In genomic region chr7:54967384-54967783, GRCh38 we compare ENCODE assay signal across 18 cellular contexts. TPM values are rescaled to one million over a fixed set of nuclear protein-coding genes. Genes with fewer than 3 reads are reported as not detected.
DNase-seq lines count a peak whose midpoint lies in the region; ATAC-seq and TF ChIP-seq lines count a peak whose summit lies in the region.
"Had no signal": no experiment of that assay in that cellular context is flagged by ENCODE, and none has a peak within 500 bp of the region (broad histone marks: within the 10 kb centered on the region; RNA-seq: fewer than 3 reads in every experiment).

No MANE protein-coding gene starts in this region.

- peak; percentile 72 for DNase-seq in A172 (ENCODE audit: low spot score)
- DNase-seq in breast epithelium (ENCODE audit: low spot score in 2 of 2) = peak in 1 of 2 donors; percentile 90
- peak; percentile 98 for DNase-seq in kidney glomerular epithelial cell (lab: John Stamatoyannopoulos, UW)
- no peak for DNase-seq in CD8-positive, alpha-beta T cell
- no peak for DNase-seq in activated CD8-positive, alpha-beta memory T cell treated with anti-CD3 and anti-CD28 coated beads, Interleukin-2, amount 10 ng/mL, durations not matched to agents 7 days and 5 days
- DNase-seq: hypothalamus, NCI-H1417 treated with DMSO at 0.1 percent for 48 hours, NCI-H526 had no signal

- H3K4me1 ChIP-seq in breast epithelium = no peaks in the 10 kb centered on the region
- no peaks in the 10 kb centered on the region for H3K4me1 ChIP-seq in CD8-positive, alpha-beta T cell (ENCODE audit: insufficient read depth, low read length)

- TF ChIP-seq RAD21 in Ishikawa (IDR thresholded peaks at IDR 0.05; ENCODE audit: low read depth) = peak; percentile 37; the same call in 1 of the 2 replicates

- peak overlapping the region; percentile 76 to 79 for H3K27ac ChIP-seq in breast epithelium
- H3K27ac ChIP-seq in CD8-positive, alpha-beta T cell (ENCODE audit: low read depth, low read length) = no peak overlapping the region
- H3K27ac ChIP-seq: 22Rv1 had no signal

- H3K27me3 ChIP-seq in breast epithelium = no peaks in the 10 kb centered on the region
- H3K27me3 ChIP-seq in CD8-positive, alpha-beta T cell (ENCODE audit: insufficient read depth, low read length) = no peaks in the 10 kb centered on the region

- no peaks in the 10 kb centered on the region for H3K4me1 Mint-ChIP-seq in CD8-positive, alpha-beta T cell (ENCODE audit: low read depth)
- no peaks in the 10 kb centered on the region for H3K4me1 Mint-ChIP-seq in activated CD8-positive, alpha-beta memory T cell treated with anti-CD3 and anti-CD28 coated beads, Interleukin-2, amount 10 ng/mL, durations not matched to agents 7 days and 5 days
- H3K4me1 Mint-ChIP-seq: memory B cell had no signal

- TF ChIP-seq POLR2A in breast epithelium (IDR thresholded peaks at IDR 0.05) = no peak

- TF ChIP-seq CTCF in breast epithelium (IDR thresholded peaks at IDR 0.05) = no peak
- no peak for TF ChIP-seq CTCF in CD8-positive, alpha-beta T cell (IDR thresholded peaks at IDR 0.05)

- H3K4me3 Mint-ChIP-seq in CD8-positive, alpha-beta T cell = no peak overlapping the region
- H3K4me3 Mint-ChIP-seq in activated CD8-positive, alpha-beta memory T cell treated with anti-CD3 and anti-CD28 coated beads, Interleukin-2, amount 10 ng/mL, durations not matched to agents 7 days and 5 days = no peak overlapping the region
- H3K4me3 Mint-ChIP-seq: memory B cell; stimulated activated naive CD8-positive, alpha-beta T cell treated with anti-CD3 and anti-CD28 coated beads, Interleukin-15, Interleukin-2, amounts not matched to agents 100 ng/mL and 50 ng/mL, for 24 hours; T-helper 1 cell treated with Interleukin-12 subunit alpha and Interleukin-12 subunit beta and Interleukin-4 antibody, amounts not matched to agents 30 μg/mL and 1 μg/mL, for 36 hours had no signal

- no peak overlapping the region for H3K4me3 ChIP-seq in breast epithelium
- H3K4me3 ChIP-seq in CD8-positive, alpha-beta T cell (ENCODE audit: low read depth, low read length) = no peak overlapping the region
- H3K4me3 ChIP-seq: skin epidermis had no signal

- H3K36me3 ChIP-seq in breast epithelium = no peaks in the 10 kb centered on the region
- H3K36me3 ChIP-seq in CD8-positive, alpha-beta T cell (ENCODE audit: insufficient read depth, low read length) = no peaks in the 10 kb centered on the region

- no peak overlapping the region for H3K27ac Mint-ChIP-seq in CD8-positive, alpha-beta T cell
- H3K27ac Mint-ChIP-seq in activated CD8-positive, alpha-beta memory T cell treated with anti-CD3 and anti-CD28 coated beads, Interleukin-2, amount 10 ng/mL, durations not matched to agents 7 days and 5 days = no peak overlapping the region
- H3K27ac Mint-ChIP-seq: activated naive CD4-positive, alpha-beta T cell treated with anti-CD3 and anti-CD28 coated beads, Interleukin-2, amount 50 U/mL, for 72 hours; memory B cell; stimulated activated naive CD8-positive, alpha-beta T cell treated with anti-CD3 and anti-CD28 coated beads, Interleukin-15, Interleukin-2, amounts not matched to agents 100 ng/mL and 50 ng/mL, for 24 hours; T-helper 1 cell treated with Interleukin-12 subunit alpha and Interleukin-12 subunit beta and Interleukin-4 antibody, amounts not matched to agents 30 μg/mL and 1 μg/mL, for 36 hours had no signal

- ATAC-seq in GM18867 (IDR thresholded peaks at IDR 0.05; ENCODE audit: unreplicated experiment) (no peak), GM19351 (IDR thresholded peaks at IDR 0.05; ENCODE audit: unreplicated experiment) (no peak)
- ATAC-seq in CD8-positive, alpha-beta T cell = no peak
- ATAC-seq in activated CD8-positive, alpha-beta memory T cell treated with anti-CD3 and anti-CD28 coated beads, Interleukin-2, amount 10 ng/mL, durations not matched to agents 7 days and 5 days = no peak
- ATAC-seq: activated CD4-positive, CD25-positive, alpha-beta regulatory T cell treated with anti-CD3 and anti-CD28 coated beads, Interleukin-2, amount 50 U/mL, for 24 hours; activated naive CD4-positive, alpha-beta T cell treated with anti-CD3 and anti-CD28 coated beads, Interleukin-2, amount 50 U/mL, for 72 hours had no signal

- no peaks in the 10 kb centered on the region for H3K9me3 ChIP-seq in breast epithelium
- H3K9me3 ChIP-seq in CD8-positive, alpha-beta T cell (ENCODE audit: low read length) = no peaks in the 10 kb centered on the region

- intact Hi-C loops in breast epithelium (cut with DNase I; ENCODE audit: low total_unique reads) = no loop called here
- intact Hi-C loops in CD8-positive, alpha-beta T cell (cut with DNase I, micrococcal nuclease) = no loop called here

- peak; percentile 95 for TF ChIP-seq EP300 in Ishikawa (IDR thresholded peaks at IDR 0.05; ENCODE audit: borderline replicate concordance)

- POLR2A ChIA-PET in CD8-positive, alpha-beta T cell (lab: Charles Lee) = no interaction called here

- no peaks in the 10 kb centered on the region for H3K36me3 Mint-ChIP-seq in CD8-positive, alpha-beta T cell
- H3K36me3 Mint-ChIP-seq in activated CD8-positive, alpha-beta memory T cell treated with anti-CD3 and anti-CD28 coated beads, Interleukin-2, amount 10 ng/mL, durations not matched to agents 7 days and 5 days = no peaks in the 10 kb centered on the region
- H3K36me3 Mint-ChIP-seq: activated naive CD4-positive, alpha-beta T cell treated with anti-CD3 and anti-CD28 coated beads, Interleukin-2, amount 50 U/mL, for 72 hours; memory B cell had no signal

- CTCF ChIA-PET in CD8-positive, alpha-beta T cell (lab: Charles Lee) = no interaction called here
- CTCF ChIA-PET in activated CD8-positive, alpha-beta memory T cell treated with anti-CD3 and anti-CD28 coated beads, Interleukin-2, amount 10 ng/mL, durations not matched to agents 7 days and 5 days (lab: Charles Lee) = no interaction called here

- H3K27me3 Mint-ChIP-seq in CD8-positive, alpha-beta T cell (ENCODE audit: low read depth) = peaks cover 6% of the 10 kb centered on the region
- H3K27me3 Mint-ChIP-seq in activated CD8-positive, alpha-beta memory T cell treated with anti-CD3 and anti-CD28 coated beads, Interleukin-2, amount 10 ng/mL, durations not matched to agents 7 days and 5 days = no peaks in the 10 kb centered on the region

- H3K9me3 Mint-ChIP-seq in CD8-positive, alpha-beta T cell = no peaks in the 10 kb centered on the region
- H3K9me3 Mint-ChIP-seq in activated CD8-positive, alpha-beta memory T cell treated with anti-CD3 and anti-CD28 coated beads, Interleukin-2, amount 10 ng/mL, durations not matched to agents 7 days and 5 days (ENCODE audit: low read depth) = no peaks in the 10 kb centered on the region
- H3K9me3 Mint-ChIP-seq: T-helper 1 cell treated with Interleukin-12 subunit alpha and Interleukin-12 subunit beta and Interleukin-4 antibody, amounts not matched to agents 30 μg/mL and 1 μg/mL, for 36 hours had no signal

TF ChIP-seq in Ishikawa, 13 proteins besides CTCF, POLR2A, EP300 and RAD21 (continues in another document):
- TF ChIP-seq NFIC (IDR thresholded peaks at IDR 0.05) = peak; percentile 97
- TF ChIP-seq USF1 (IDR thresholded peaks at IDR 0.05) = peak; percentile 94
- TF ChIP-seq MAX (IDR thresholded peaks at IDR 0.05) = peak; percentile 92
- TF ChIP-seq EGR1 (IDR thresholded peaks at IDR 0.05) = no peak
- no peak for TF ChIP-seq TAF1 (IDR thresholded peaks at IDR 0.05; ENCODE audit: low read depth)
- TF ChIP-seq REST (IDR thresholded peaks at IDR 0.05; ENCODE audit: low read depth) = no peak
- TF ChIP-seq YY1 (IDR thresholded peaks at IDR 0.05; ENCODE audit: low read depth) = no peak
- TF ChIP-seq ZBTB7A (IDR thresholded peaks at IDR 0.05; ENCODE audit: low read depth) = no peak
- peak; percentile 100 for TF ChIP-seq TEAD4 (IDR thresholded peaks at IDR 0.05)
- TF ChIP-seq CREB1 (IDR thresholded peaks at IDR 0.05; ENCODE audit: low read depth) = no peak
- TF ChIP-seq TCF12 (IDR thresholded peaks at IDR 0.05; ENCODE audit: low read depth) = peak; percentile 97
- TF ChIP-seq FOXM1 (IDR thresholded peaks at IDR 0.05; ENCODE audit: borderline replicate concordance, low read depth) = peak; percentile 89

RNA-seq across cellular contexts. Expression of gene EGFR, which starts 51.4 kb away (rescaled TPM):
- 75.4 and 79.3 TPM in 2 replicates for total RNA-seq in A172 (2014; rRNA removed; shearing (Covaris generic))
- total RNA-seq in breast epithelium = 100 to 1,000 TPM in 1 of 3 donors, 10 to 100 TPM in 2; 61.9 to 164 (median 65.0) TPM
- total RNA-seq in CD8-positive, alpha-beta T cell = not detected
- not detected for total RNA-seq in activated CD8-positive, alpha-beta memory T cell treated with anti-CD3 and anti-CD28 coated beads, Interleukin-2, amount 10 ng/mL, durations not matched to agents 7 days and 5 days
- total RNA-seq: activated naive CD4-positive, alpha-beta T cell treated with anti-CD3 and anti-CD28 coated beads, Interleukin-2, amount 50 U/mL, for 72 hours had no signal

Comparison
In these comparisons a context has a peak if more than half of its experiments do, and no peak if none do; other contexts are left out.
1. DNase-seq: peak in A172 (single experiment) and kidney glomerular epithelial cell (single experiment); none in CD8-positive, alpha-beta T cell (0 of 7) and activated CD8-positive, alpha-beta memory T cell treated with anti-CD3 and anti-CD28 coated beads, Interleukin-2, amount 10 ng/mL, durations not matched to agents 7 days and 5 days (single experiment).
2. RNA of gene EGFR, which starts 51.4 kb away (total RNA-seq): 75.4 to 79.3 TPM in A172 and 61.9 to 164 TPM in breast epithelium; not detected in CD8-positive, alpha-beta T cell and not detected in activated CD8-positive, alpha-beta memory T cell treated with anti-CD3 and anti-CD28 coated beads, Interleukin-2, amount 10 ng/mL, durations not matched to agents 7 days and 5 days; every median in the first group is over 10 times any median in the second.